20 cellular contexts compared by ENCODE assay signal in the genomic region with DNA sequence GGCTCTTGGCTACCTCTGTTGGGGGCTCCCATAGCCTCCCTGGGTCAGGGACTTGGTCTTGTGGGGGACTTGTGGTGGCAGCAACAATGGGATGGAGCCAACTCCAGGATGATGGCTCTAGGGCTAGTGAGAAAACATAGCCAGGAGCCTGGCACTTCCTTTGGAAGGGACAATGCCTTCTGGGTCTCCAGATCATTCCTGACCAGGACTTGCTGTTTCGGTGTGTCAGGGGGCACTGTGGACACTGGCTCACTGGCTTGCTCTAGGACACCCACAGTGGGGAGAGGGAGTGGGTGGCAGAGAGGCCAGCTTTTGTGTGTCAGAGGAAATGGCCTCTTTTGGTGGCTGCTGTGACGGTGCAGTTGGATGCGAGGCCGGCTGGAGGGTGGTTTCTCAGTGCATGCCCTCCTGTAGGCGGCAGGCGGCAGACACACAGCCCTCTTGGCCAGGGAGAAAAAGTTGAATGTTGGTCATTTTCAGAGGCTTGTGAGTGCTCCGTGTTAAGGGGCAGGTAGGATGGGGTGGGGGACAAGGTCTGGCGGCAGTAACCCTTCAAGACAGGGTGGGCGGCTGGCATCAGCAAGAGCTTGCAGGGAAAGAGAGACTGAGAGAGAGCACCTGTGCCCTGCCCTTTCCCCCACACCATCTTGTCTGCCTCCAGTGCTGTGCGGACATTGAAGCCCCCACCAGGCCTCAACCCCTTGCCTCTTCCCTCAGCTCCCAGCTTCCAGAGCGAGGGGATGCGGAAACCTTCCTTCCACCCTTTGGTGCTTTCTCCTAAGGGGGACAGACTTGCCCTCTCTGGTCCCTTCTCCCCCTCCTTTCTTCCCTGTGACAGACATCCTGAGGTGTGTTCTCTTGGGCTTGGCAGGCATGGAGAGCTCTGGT. TPM values are rescaled to one million over a fixed set of nuclear protein-coding genes. Genes with fewer than 3 reads are reported as not detected.
DNase-seq lines count a peak whose midpoint lies in the region; ATAC-seq and TF ChIP-seq lines count a peak whose summit lies in the region.
"Had no signal": no experiment of that assay in that cellular context is flagged by ENCODE, and none has a peak within 500 bp of the region (broad histone marks: within the 10 kb centered on the region; RNA-seq: fewer than 3 reads in every experiment).

No MANE protein-coding gene starts in this region.

- DNase-seq in left cardiac atrium (peak; percentile 16), Right ventricle myocardium superior (no peak), mammary epithelial cell (no peak), neural crest cell (ENCODE audit: low read depth, low spot score) (no peak), uterus (no peak), AG08396 (ENCODE audit: low spot score) (no peak), HFFc6 (no peak)
- no peak for DNase-seq in stimulated activated CD4-positive, alpha-beta T cell treated with anti-CD3 and anti-CD28 coated beads, Interleukin-12 subunit alpha, Interleukin-12 subunit beta, amount 100 ng/mL, for 4 hours
- DNase-seq: activated CD4-positive, alpha-beta T cell treated with anti-CD3 and anti-CD28 coated beads, Interleukin-2, amount 50 U/mL, for 1 hour; activated CD8-positive, alpha-beta memory T cell treated with anti-CD3 and anti-CD28 coated beads, Interleukin-2, amount 50 U/mL, for 48 hours; CD4-positive, CD25-positive, alpha-beta regulatory T cell; head of caudate nucleus; MM.1S; NCI-H1417 treated with DMSO at 0.1 percent for 48 hours; nephron progenitor cell; stimulated activated CD4-positive, alpha-beta T cell treated with anti-CD3 and anti-CD28 coated beads, Interleukin-4, amount 100 ng/mL, for 1 hour; upper lobe of right lung; WERI-Rb-1 had no signal

- H3K4me1 Mint-ChIP-seq in neural crest cell (peaks cover 17% of the 10 kb centered on the region), HFFc6 (ENCODE audit: low read depth) (peaks cover 16% of the 10 kb centered on the region)

- no peak overlapping the region for H2AFZ ChIP-seq in mammary epithelial cell (ENCODE audit: low read depth, low read length)

- H3K4me2 ChIP-seq in mammary epithelial cell (ENCODE audit: insufficient read depth, low read depth, low read length): no peak overlapping the region

- peaks cover 97% of the 10 kb centered on the region for H3K79me2 ChIP-seq in mammary epithelial cell (ENCODE audit: insufficient read depth, low read length)

- H3K36me3 Mint-ChIP-seq in neural crest cell (ENCODE audit: low read depth) (peaks cover 8% of the 10 kb centered on the region), HFFc6 (ENCODE audit: low read depth) (peaks cover 15% of the 10 kb centered on the region)
- H3K36me3 Mint-ChIP-seq: CD4-positive, CD25-positive, alpha-beta regulatory T cell had no signal

- H3K9me3 ChIP-seq in mammary epithelial cell (replicated peaks; ENCODE audit: insufficient read depth, low read length): no peaks in the 10 kb centered on the region
- no peaks in the 10 kb centered on the region for H3K9me3 ChIP-seq in uterus
- H3K9me3 ChIP-seq: upper lobe of right lung had no signal

- intact Hi-C loops in left cardiac atrium (cut with DNase I) (no loop called here), Right ventricle myocardium superior (cut with DNase I) (loop anchor here (10.0 kb wide), 1 partner anchor 226 kb away; no protein-coding TSS in a partner anchor), mammary epithelial cell (cut with micrococcal nuclease) (loop anchor here (10.0 kb wide), 1 partner anchor 456 kb away; no protein-coding TSS in a partner anchor), uterus (cut with DNase I; ENCODE audit: low total_unique reads) (loop anchor here (10.0 kb wide), 1 partner anchor 226 kb away; no protein-coding TSS in a partner anchor)

- H3K9ac ChIP-seq in mammary epithelial cell (ENCODE audit: insufficient read depth, low read length): no peak overlapping the region

- H3K9me3 Mint-ChIP-seq in neural crest cell: no peaks in the 10 kb centered on the region
- no peaks in the 10 kb centered on the region for H3K9me3 Mint-ChIP-seq in HFFc6
- H3K9me3 Mint-ChIP-seq: CD4-positive, CD25-positive, alpha-beta regulatory T cell; nephron progenitor cell had no signal

- 87% methylated on average over 9 of the region's 12 CpGs for WGBS in mammary epithelial cell (ENCODE audit: low coverage, missing lambda C conversion rate)

- H3K4me3 Mint-ChIP-seq in neural crest cell (peak overlapping the region; percentile 23), HFFc6 (no peak overlapping the region)
- H3K4me3 Mint-ChIP-seq: CD4-positive, CD25-positive, alpha-beta regulatory T cell; nephron progenitor cell had no signal

- H3K27ac ChIP-seq in mammary epithelial cell (ENCODE audit: insufficient read depth, low read depth, low read length): no peak overlapping the region
- H3K27ac ChIP-seq in uterus: peak overlapping the region; percentile 55 to 65
- H3K27ac ChIP-seq: upper lobe of right lung, WERI-Rb-1 had no signal

- ATAC-seq in left cardiac atrium (no peak), Right ventricle myocardium superior (ENCODE audit: poor library complexity) (no peak)
- ATAC-seq: SK-N-SH treated with all-trans-retinoic acid at 6 μM for 48 hours had no signal

- H3K27me3 ChIP-seq in mammary epithelial cell (ENCODE audit: insufficient read depth, low read length) (no peaks in the 10 kb centered on the region), uterus (no peaks in the 10 kb centered on the region)
- H3K27me3 ChIP-seq: upper lobe of right lung had no signal

- H3K27ac Mint-ChIP-seq in neural crest cell (ENCODE audit: unreplicated experiment): peak overlapping the region; percentile 35
- no peak overlapping the region for H3K27ac Mint-ChIP-seq in HFFc6
- H3K27ac Mint-ChIP-seq: nephron progenitor cell had no signal

- H4K20me1 ChIP-seq in mammary epithelial cell (ENCODE audit: insufficient read depth, low read length): peaks cover 16% of the 10 kb centered on the region

- H3K36me3 ChIP-seq in mammary epithelial cell (ENCODE audit: insufficient read depth, low read length): peaks cover 63% of the 10 kb centered on the region
- H3K36me3 ChIP-seq in uterus: no peaks in the 10 kb centered on the region

- in situ Hi-C loops in mammary epithelial cell (cut with MboI; ENCODE audit: low sequenced_read_pairs in 2 of 2): loop anchor here in 1 of 2 donors (10.0 kb wide), 1 partner anchor 114 kb away; no protein-coding TSS in a partner anchor

- CTCF ChIA-PET in mammary epithelial cell (lab: Charles Lee; ENCODE audit: low non-redundant PET): no interaction called here

- H3K27me3 Mint-ChIP-seq in neural crest cell (ENCODE audit: low read depth) (no peaks in the 10 kb centered on the region), HFFc6 (ENCODE audit: insufficient read depth) (no peaks in the 10 kb centered on the region; the same call in none of the 2 replicates)

- no peak for TF ChIP-seq POLR2A in uterus (IDR thresholded peaks at IDR 0.05)

- BruUV-seq in mammary epithelial cell (replicated peaks; lab: Mats Ljungman, UMichigan): TSS peak; percentile 3

- TF ChIP-seq CTCF in mammary epithelial cell (conservative IDR thresholded peaks at IDR 0.05 in 1 of 2, IDR thresholded peaks at IDR 0.05 in 1 of 2; ENCODE audit: extremely low read depth in 1 of 2, insufficient read depth in 1 of 2, low read depth in 1 of 2, low read length in 2 of 2) (no peak), neural crest cell (conservative IDR thresholded peaks at IDR 0.05) (no peak), uterus (IDR thresholded peaks at IDR 0.05) (no peak), HFFc6 (IDR thresholded peaks at IDR 0.05) (no peak)

- dilution Hi-C loops in mammary epithelial cell (cut with HindIII; ENCODE audit: low sequenced_read_pairs): loop anchor here (5.0 kb wide), 3 partner anchors 38 to 107 kb away; no protein-coding TSS in a partner anchor

- no peak overlapping the region for H3K4me3 ChIP-seq in mammary epithelial cell (replicated peaks in 1 of 3; ENCODE audit: insufficient read depth in 1 of 3, low read depth in 2 of 3, low read length in 3 of 3)
- no peak overlapping the region for H3K4me3 ChIP-seq in uterus
- H3K4me3 ChIP-seq: coronary artery, upper lobe of right lung had no signal

- H3K4me1 ChIP-seq in mammary epithelial cell (ENCODE audit: insufficient read depth, low read length) (peaks cover 14% of the 10 kb centered on the region), uterus (no peaks in the 10 kb centered on the region)

RNA-seq across cellular contexts. Expression of a gene that starts 9.2 kb away (rescaled TPM):
- total RNA-seq in left cardiac atrium (100 to 1,000 TPM; 168 to 212 TPM), Right ventricle myocardium superior (230 TPM), mammary epithelial cell (100 to 1,000 TPM; 161 to 313 TPM), neural crest cell (31.2 TPM in 2 replicates), uterus (100 to 1,000 TPM in 3 of 4 donors, 10 to 100 TPM in 1; 81.0 to 247 (median 156) TPM)
- 196 TPM for polyA plus RNA-seq in mammary epithelial cell
- 634 TPM for polyA minus RNA-seq in mammary epithelial cell
- 10 to 100 TPM; 26.0 to 37.4 (median 28.3) TPM for total RNA-seq in HFFc6 (2021; fragmentation: NEBNext Ultra II Directional; extraction: Animal tissue kit (Norgen Biotek cat#: 25700))

Comparison
In these comparisons a context has a peak if more than half of its experiments do, and no peak if none do; other contexts are left out.
1. intact Hi-C loops: an anchor here in Right ventricle myocardium superior (10.0 kb wide), mammary epithelial cell (10.0 kb wide) and uterus (10.0 kb wide); none called in left cardiac atrium.